In the genomic region with DNA sequence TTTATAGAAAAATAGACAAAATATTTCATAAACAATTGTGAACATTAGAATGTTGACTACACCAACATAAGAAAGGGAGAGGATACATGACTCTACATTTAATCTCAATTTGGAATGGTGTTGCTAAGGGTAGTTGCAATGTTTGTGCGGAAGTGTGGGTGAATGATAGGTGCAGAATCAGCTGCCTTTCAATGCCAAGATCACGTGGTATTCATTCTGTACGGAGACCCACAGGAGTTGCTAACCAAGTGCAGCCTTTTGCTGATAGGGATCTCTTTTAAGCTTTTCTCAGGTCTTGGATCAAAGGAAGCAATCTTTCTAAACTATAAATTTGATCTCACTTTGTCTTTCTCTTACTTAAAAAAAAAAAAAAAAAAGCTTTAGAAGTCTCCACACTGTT, we compare ENCODE assay signal across 22 cellular contexts.
"Had no signal": no experiment of that assay in that cellular context is flagged by ENCODE, and none has a peak within 500 bp of the region (broad histone marks: within the 10 kb centered on the region; RNA-seq: fewer than 3 reads in every experiment).

No MANE protein-coding gene starts in this region.

- H3K9me3 Mint-ChIP-seq: endodermal cell; memory B cell; stimulated activated memory B cell treated with anti-CD40 and anti-IgM and Interleukin-4, amounts not matched to agents 10 μg/mL and 1 μg/mL and 100 μg/mL, for 72 hours; type B pancreatic cell had no signal

- H3K27ac ChIP-seq: coronary artery, epithelial cell of prostate, heart left ventricle, sigmoid colon, thoracic aorta had no signal

- H3K27me3 ChIP-seq: heart left ventricle, sigmoid colon had no signal

- H3K4me3 ChIP-seq: coronary artery, heart left ventricle, sigmoid colon, smooth muscle cell, thoracic aorta had no signal

- H3K27ac Mint-ChIP-seq: activated naive CD8-positive, alpha-beta T cell; endodermal cell; memory B cell; stimulated activated memory B cell treated with anti-CD40 and anti-IgM and Interleukin-4, amounts not matched to agents 10 μg/mL and 1 μg/mL and 100 μg/mL, for 72 hours; type B pancreatic cell had no signal

- H3K4me1 Mint-ChIP-seq: memory B cell; stimulated activated memory B cell treated with anti-CD40 and anti-IgM and Interleukin-4, amounts not matched to agents 10 μg/mL and 1 μg/mL and 100 μg/mL, for 72 hours had no signal

- H3K36me3 Mint-ChIP-seq: memory B cell; stimulated activated memory B cell treated with anti-CD40 and anti-IgM and Interleukin-4, amounts not matched to agents 10 μg/mL and 1 μg/mL and 100 μg/mL, for 72 hours; type B pancreatic cell had no signal

- H3K9me3 ChIP-seq: heart left ventricle, sigmoid colon, thoracic aorta had no signal

- H3K36me3 ChIP-seq: heart left ventricle, sigmoid colon, thoracic aorta had no signal

- FAIRE-seq: bronchial epithelial cell had no signal

- H3K4me2 ChIP-seq: smooth muscle cell had no signal

- ATAC-seq: heart left ventricle; left colon; SK-N-SH treated with all-trans-retinoic acid at 6 μM for 48 hours; stimulated activated memory B cell treated with anti-CD40 and anti-IgM and Interleukin-4, amounts not matched to agents 10 μg/mL and 1 μg/mL and 100 μg/mL, for 72 hours had no signal

- H3K4me3 Mint-ChIP-seq: activated naive CD8-positive, alpha-beta T cell; endodermal cell; memory B cell; stimulated activated memory B cell treated with anti-CD40 and anti-IgM and Interleukin-4, amounts not matched to agents 10 μg/mL and 1 μg/mL and 100 μg/mL, for 72 hours; type B pancreatic cell had no signal

- H3K27me3 Mint-ChIP-seq: activated naive CD8-positive, alpha-beta T cell; memory B cell; stimulated activated memory B cell treated with anti-CD40 and anti-IgM and Interleukin-4, amounts not matched to agents 10 μg/mL and 1 μg/mL and 100 μg/mL, for 72 hours; type B pancreatic cell had no signal

- H3K4me1 ChIP-seq: sigmoid colon had no signal

- DNase-seq: activated gamma-delta T cell treated with Interleukin-2 at 50 U/mL for 16 hours; activated T-cell treated with anti-CD3 and anti-CD28 coated beads for 4 hours; amygdala; cerebellar nuclear complex; endodermal cell; heart left ventricle; islet precursor cell; left colon; nucleus accumbens; posterior cingulate gyrus; sigmoid colon; stimulated activated CD4-positive, alpha-beta T cell treated with anti-CD3 and anti-CD28 coated beads, Interleukin-15, amount 100 ng/mL, for 24 hours had no signal
